ENCODE assay signal across 26 cellular contexts in genomic region chr15:49606594-49606993, GRCh38. TPM values are rescaled to one million over a fixed set of nuclear protein-coding genes. Genes with fewer than 3 reads are reported as not detected.
DNase-seq lines count a peak whose midpoint lies in the region; ATAC-seq and TF ChIP-seq lines count a peak whose summit lies in the region.
"Had no signal": no experiment of that assay in that cellular context is flagged by ENCODE, and none has a peak within 500 bp of the region (broad histone marks: within the 10 kb centered on the region; RNA-seq: fewer than 3 reads in every experiment).

No MANE protein-coding gene starts in this region.

- H2AFZ ChIP-seq in PC-3 (ENCODE audit: low read length): no peak overlapping the region

- H3K4me2 ChIP-seq in DOHH2 (ENCODE audit: low read length) (no peak overlapping the region), PC-3 (ENCODE audit: low read length) (no peak overlapping the region)

- no TSS peak for BruUV-seq in PC-3 (replicated peaks; lab: Mats Ljungman, UMichigan)

- CTCF ChIA-PET in PC-3 (lab: Charles Lee): no interaction called here

- H3K9me3 ChIP-seq in DOHH2 (ENCODE audit: control insufficient read depth, insufficient read depth, low read length) (peaks cover 3% of the 10 kb centered on the region; the same call in 1 of the 2 replicates), PC-3 (ENCODE audit: low read length) (no peaks in the 10 kb centered on the region), mucosa of descending colon (peaks cover 2% of the 10 kb centered on the region)
- H3K9me3 ChIP-seq: esophagus muscularis mucosa, psoas muscle had no signal

- no peaks in the 10 kb centered on the region for H3K9me2 ChIP-seq in DOHH2 (replicated peaks; ENCODE audit: control insufficient read depth, low read length)
- no peaks in the 10 kb centered on the region for H3K9me2 ChIP-seq in PC-3 (replicated peaks; ENCODE audit: low read length)

- ATAC-seq in PC-3 (no peak), foreskin keratinocyte (no peak), mucosa of descending colon (no peak), GM19452 (IDR thresholded peaks at IDR 0.05; ENCODE audit: unreplicated experiment) (no peak), GM18907 (IDR thresholded peaks at IDR 0.05; ENCODE audit: unreplicated experiment) (no peak)
- ATAC-seq: activated CD4-positive, CD25-positive, alpha-beta regulatory T cell treated with anti-CD3 and anti-CD28 coated beads, Interleukin-2, amount 50 U/mL, for 24 hours; activated CD8-positive, alpha-beta T cell treated with anti-CD3 and anti-CD28 coated beads for 36 hours; psoas muscle had no signal

- no peaks in the 10 kb centered on the region for H3K27me3 ChIP-seq in DOHH2 (ENCODE audit: control insufficient read depth, low read length)
- no peaks in the 10 kb centered on the region for H3K27me3 ChIP-seq in PC-3 (ENCODE audit: low read length)
- peaks cover 2% of the 10 kb centered on the region for H3K27me3 ChIP-seq in foreskin keratinocyte
- H3K27me3 ChIP-seq: esophagus muscularis mucosa had no signal

- no peaks in the 10 kb centered on the region for H3K36me3 ChIP-seq in DOHH2 (ENCODE audit: control insufficient read depth, low read length)
- H3K36me3 ChIP-seq in PC-3 (ENCODE audit: low read depth, low read length): no peaks in the 10 kb centered on the region
- H3K36me3 ChIP-seq in mucosa of descending colon (ENCODE audit: low read depth): no peaks in the 10 kb centered on the region

- H4K20me1 ChIP-seq in DOHH2 (ENCODE audit: control insufficient read depth, insufficient read depth, low read depth, low read length) (no peaks in the 10 kb centered on the region), PC-3 (ENCODE audit: low read length) (no peaks in the 10 kb centered on the region)

- POLR2A ChIA-PET in PC-3 (lab: Charles Lee; ENCODE audit: unreplicated experiment): no interaction called here

- TF ChIP-seq CTCF in DOHH2 (IDR thresholded peaks at IDR 0.05; ENCODE audit: low read depth, low read length, poor library complexity, severe bottlenecking) (peak; percentile 13), PC-3 (conservative IDR thresholded peaks at IDR 0.05; ENCODE audit: low read depth, low read length) (peak; percentile 40; the same call in 1 of the 2 replicates), choroid plexus epithelial cell (conservative IDR thresholded peaks at IDR 0.05; ENCODE audit: low read depth, low read length) (peak; percentile 45), foreskin fibroblast (IDR thresholded peaks at IDR 0.05; ENCODE audit: low read depth, low read length) (peak; percentile 48), foreskin keratinocyte (conservative IDR thresholded peaks at IDR 0.05) (no peak), mucosa of descending colon (IDR thresholded peaks at IDR 0.05) (no peak)

- H3K79me2 ChIP-seq in DOHH2 (ENCODE audit: control insufficient read depth, low read length): no peaks in the 10 kb centered on the region
- H3K79me2 ChIP-seq in PC-3 (ENCODE audit: low read length): no peaks in the 10 kb centered on the region

- intact Hi-C loops in PC-3 (cut with micrococcal nuclease) (no loop called here), mucosa of descending colon (cut with DNase I, micrococcal nuclease) (no loop called here)

- H3K9ac ChIP-seq in PC-3 (ENCODE audit: low read length): no peak overlapping the region

- H3K4me3 ChIP-seq in DOHH2 (ENCODE audit: low read length): no peak overlapping the region
- H3K4me3 ChIP-seq in PC-3 (ENCODE audit: low read length): no peak overlapping the region
- no peak overlapping the region for H3K4me3 ChIP-seq in choroid plexus epithelial cell (ENCODE audit: low read depth, low read length)
- no peak overlapping the region for H3K4me3 ChIP-seq in foreskin fibroblast (ENCODE audit: low read depth in 1 of 2, low read length in 2 of 2)
- H3K4me3 ChIP-seq in mucosa of descending colon: no peak overlapping the region
- H3K4me3 ChIP-seq: esophagus muscularis mucosa, lung, psoas muscle had no signal

- H3K27ac ChIP-seq in DOHH2 (ENCODE audit: low read depth, low read length) (no peak overlapping the region), PC-3 (ENCODE audit: low read length) (no peak overlapping the region), foreskin keratinocyte (no peak overlapping the region)
- H3K27ac ChIP-seq: esophagus muscularis mucosa, HL-60, psoas muscle had no signal

- H3K4me1 ChIP-seq in DOHH2 (ENCODE audit: control insufficient read depth, low read length) (no peaks in the 10 kb centered on the region), PC-3 (ENCODE audit: insufficient read depth, low read length) (no peaks in the 10 kb centered on the region), foreskin keratinocyte (no peaks in the 10 kb centered on the region), mucosa of descending colon (ENCODE audit: low read depth) (no peaks in the 10 kb centered on the region)
- H3K4me1 ChIP-seq: esophagus muscularis mucosa, psoas muscle had no signal

- DNase-seq in PC-3: peak; percentile 1
- DNase-seq in choroid plexus epithelial cell (ENCODE audit: low read depth): peak; percentile 14
- peak in 1 of 2 donors; percentile 11 for DNase-seq in foreskin fibroblast
- no peak for DNase-seq in foreskin keratinocyte
- DNase-seq in mucosa of descending colon: no peak
- DNase-seq: activated CD8-positive, alpha-beta T cell treated with anti-CD3 and anti-CD28 coated beads for 36 hours; activated gamma-delta T cell; AML-193; DMS79; effector CD8-positive, alpha-beta T cell; head of caudate nucleus; NCI-H1092; NCI-H187 treated with DMSO at 0.1 percent for 48 hours; NCI-H69; psoas muscle; Right ventricle myocardium superior; stimulated activated CD8-positive, alpha-beta memory T cell treated with anti-CD3 and anti-CD28 coated beads, Interleukin-4, amount 100 ng/mL, for 48 hours; SW 1271; trophoblast cell had no signal

- H3F3A ChIP-seq in DOHH2 (ENCODE audit: control insufficient read depth, insufficient read depth): no peaks in the 10 kb centered on the region
- H3F3A ChIP-seq in PC-3 (ENCODE audit: low read length, unreplicated experiment): no peaks in the 10 kb centered on the region

RNA-seq across cellular contexts. Expression of gene FAM227B, which starts 14.0 kb away (rescaled TPM):
- 0.98 and 1.6 TPM in 2 replicates for total RNA-seq in PC-3 (2014; rRNA removed)
- total RNA-seq in foreskin keratinocyte: 2.5 and 3.0 TPM in 2 replicates
- 2.1 and 2.4 TPM in 2 replicates for polyA plus RNA-seq in foreskin keratinocyte
- total RNA-seq in mucosa of descending colon: 1 to 10 TPM; 2.2 to 7.6 (median 3.6) TPM

RNA-seq across cellular contexts. Expression of gene DTWD1, which starts 14.3 kb away (rescaled TPM):
- total RNA-seq in PC-3 (2014; rRNA removed) (9.1 and 10.9 TPM in 2 replicates), foreskin keratinocyte (15.3 and 16.6 TPM in 2 replicates), mucosa of descending colon (10 to 100 TPM; 19.4 to 39.2 (median 22.7) TPM)
- polyA plus RNA-seq in foreskin keratinocyte: 13.2 and 15.1 TPM in 2 replicates

Comparison
In these comparisons a context has a peak if more than half of its experiments do, and no peak if none do; other contexts are left out.
1. CTCF ChIP-seq: peak in DOHH2 (single experiment), PC-3 (single experiment), choroid plexus epithelial cell (single experiment) and foreskin fibroblast (single experiment); none in foreskin keratinocyte (single experiment) and mucosa of descending colon (single experiment).
2. DNase-seq: peak in PC-3 (single experiment) and choroid plexus epithelial cell (single experiment); none in foreskin keratinocyte (0 of 2) and mucosa of descending colon (0 of 3).